ENCODE assay signal across 19 cellular contexts in genomic region chr5:110823571-110823970, GRCh38.
"Had no signal": no experiment of that assay in that cellular context is flagged by ENCODE, and none has a peak within 500 bp of the region (broad histone marks: within the 10 kb centered on the region; RNA-seq: fewer than 3 reads in every experiment).

No MANE protein-coding gene starts in this region.

- H3K4me2 ChIP-seq: SK-N-SH had no signal

- DNase-seq: KBM-7, MV-4-11, NCI-H1048, NCI-H1105 treated with DMSO at 0.1 percent for 48 hours, NCI-H1417 treated with DMSO at 0.1 percent for 48 hours, NCI-H146, NCI-H1694 treated with DMSO at 0.1 percent for 48 hours, NCI-H1930, NCI-H2081, NCI-H2107, NCI-H2227 treated with DMSO at 0.1 percent for 48 hours, NCI-H510A, NCI-H526 treated with DMSO at 0.1 percent for 48 hours, NCI-H748 treated with DMSO at 0.1 percent for 48 hours, RPMI8226, SK-N-SH, SW 1271, T-cell had no signal

- H3K9ac ChIP-seq: SK-N-SH had no signal

- H3K4me1 Mint-ChIP-seq: T-cell had no signal

- H3K36me3 Mint-ChIP-seq: T-cell had no signal

- ATAC-seq: T-cell had no signal

- H3K9me3 ChIP-seq: SK-N-SH had no signal

- H3K27me3 Mint-ChIP-seq: T-cell had no signal

- H3K27ac Mint-ChIP-seq: T-cell; T-helper 1 cell treated with Interleukin-12 subunit alpha and Interleukin-12 subunit beta and Interleukin-4 antibody, amounts not matched to agents 30 μg/mL and 1 μg/mL, for 36 hours had no signal

- H3K4me3 Mint-ChIP-seq: T-cell; T-helper 1 cell treated with Interleukin-12 subunit alpha and Interleukin-12 subunit beta and Interleukin-4 antibody, amounts not matched to agents 30 μg/mL and 1 μg/mL, for 36 hours had no signal
